Comparison of ENCODE assay signal across 24 cellular contexts in genomic region chr18:8300749-8301148, GRCh38.
"Had no signal": no experiment of that assay in that cellular context is flagged by ENCODE, and none has a peak within 500 bp of the region (broad histone marks: within the 10 kb centered on the region; RNA-seq: fewer than 3 reads in every experiment).

No MANE protein-coding gene starts in this region.

- ATAC-seq: activated naive CD8-positive, alpha-beta T cell treated with anti-CD3 and anti-CD28 coated beads, Interleukin-2, amount 50 U/mL, for 24 hours; activated T-cell treated with anti-CD3 and anti-CD28 coated beads, Interleukin-2, amount 50 U/mL, for 4 hours; left colon; natural killer cell treated with Interleukin-12 subunit alpha and Interleukin-12 subunit beta and Interleukin-15 and Interleukin-18, amount 100 ng/mL, for 72 hours; stimulated activated naive CD8-positive, alpha-beta T cell treated with anti-CD3 and anti-CD28 coated beads, Interleukin-15, amount 100 ng/mL, for 72 hours had no signal

- H3K4me1 Mint-ChIP-seq: activated CD4-positive, alpha-beta T cell treated with anti-CD3 and anti-CD28 coated beads, Interleukin-2, amount 10 ng/mL, durations not matched to agents 24 days and 14 days; activated naive CD4-positive, alpha-beta T cell treated with anti-CD3 and anti-CD28 coated beads, Interleukin-2, amount 10 ng/mL, durations not matched to agents 7 days and 5 days; activated naive CD8-positive, alpha-beta T cell treated with anti-CD3 and anti-CD28 coated beads, Interleukin-2, amount 50 U/mL, for 24 hours; central memory CD8-positive, alpha-beta T cell; mesothelial cell of epicardium; stimulated activated naive CD8-positive, alpha-beta T cell treated with anti-CD3 and anti-CD28 coated beads, Interleukin-15, amount 100 ng/mL, for 72 hours had no signal

- H3K27ac ChIP-seq: brain microvascular endothelial cell, colonic mucosa, lower lobe of right lung, neutrophil, pancreas, right lobe of liver, suprapubic skin, transverse colon had no signal

- H3K27me3 Mint-ChIP-seq: activated CD4-positive, alpha-beta T cell treated with anti-CD3 and anti-CD28 coated beads, Interleukin-2, amount 10 ng/mL, durations not matched to agents 24 days and 14 days; activated naive CD4-positive, alpha-beta T cell treated with anti-CD3 and anti-CD28 coated beads, Interleukin-2, amount 10 ng/mL, durations not matched to agents 7 days and 5 days; activated naive CD8-positive, alpha-beta T cell treated with anti-CD3 and anti-CD28 coated beads, Interleukin-2, amount 50 U/mL, for 24 hours; central memory CD8-positive, alpha-beta T cell; natural killer cell treated with Interleukin-12 subunit alpha and Interleukin-12 subunit beta and Interleukin-15 and Interleukin-18, amount 100 ng/mL, for 72 hours; stimulated activated naive CD8-positive, alpha-beta T cell treated with anti-CD3 and anti-CD28 coated beads, Interleukin-15, amount 100 ng/mL, for 72 hours had no signal

- DNase-seq: activated CD4-positive, alpha-beta T cell treated with anti-CD3 and anti-CD28 coated beads, Interleukin-2, amount 10 ng/mL, durations not matched to agents 24 days and 14 days; activated CD4-positive, CD25-positive, alpha-beta regulatory T cell; activated CD8-positive, alpha-beta memory T cell treated with anti-CD3 and anti-CD28 coated beads, Interleukin-2, amount 50 U/mL, for 4 hours; activated effector memory CD4-positive, alpha-beta T cell treated with Interleukin-2 at 50 U/mL for 16 hours; activated naive CD4-positive, alpha-beta T cell treated with anti-CD3 and anti-CD28 coated beads, Interleukin-2, amount 10 ng/mL, durations not matched to agents 7 days and 5 days; activated naive CD8-positive, alpha-beta T cell treated with anti-CD3 and anti-CD28 coated beads, Interleukin-2, amount 50 U/mL, for 24 hours; activated T-cell treated with anti-CD3 and anti-CD28 coated beads, Interleukin-2, amount 50 U/mL, for 4 hours; aorta; brain microvascular endothelial cell; colonic mucosa; left colon; lower lobe of right lung; stimulated activated CD4-positive, alpha-beta T cell treated with anti-CD3 and anti-CD28 coated beads, Interleukin-4, amount 100 ng/mL, for 1 hour; stimulated activated naive CD8-positive, alpha-beta T cell treated with anti-CD3 and anti-CD28 coated beads, Interleukin-15, amount 100 ng/mL, for 72 hours; transverse colon had no signal

- H3K9me3 Mint-ChIP-seq: activated CD4-positive, alpha-beta T cell treated with anti-CD3 and anti-CD28 coated beads, Interleukin-2, amount 10 ng/mL, durations not matched to agents 24 days and 14 days; activated naive CD4-positive, alpha-beta T cell treated with anti-CD3 and anti-CD28 coated beads, Interleukin-2, amount 10 ng/mL, durations not matched to agents 7 days and 5 days; activated naive CD8-positive, alpha-beta T cell treated with anti-CD3 and anti-CD28 coated beads, Interleukin-2, amount 50 U/mL, for 24 hours; activated T-cell treated with anti-CD3 and anti-CD28 coated beads, Interleukin-2, amount 50 U/mL, for 4 hours; central memory CD8-positive, alpha-beta T cell; mesothelial cell of epicardium; natural killer cell treated with Interleukin-12 subunit alpha and Interleukin-12 subunit beta and Interleukin-15 and Interleukin-18, amount 100 ng/mL, for 72 hours; stimulated activated naive CD8-positive, alpha-beta T cell treated with anti-CD3 and anti-CD28 coated beads, Interleukin-15, amount 100 ng/mL, for 72 hours; T-helper 2 cell treated with Interferon-gamma antibody and Interleukin-4, amounts not matched to agents 5 μg/mL and 100 μg/mL, for 36 hours had no signal

- H3K4me3 ChIP-seq: colonic mucosa, lower lobe of right lung, pancreas, right lobe of liver, smooth muscle cell, suprapubic skin, transverse colon had no signal

- H3K36me3 Mint-ChIP-seq: activated naive CD4-positive, alpha-beta T cell treated with anti-CD3 and anti-CD28 coated beads, Interleukin-2, amount 10 ng/mL, durations not matched to agents 7 days and 5 days; mesothelial cell of epicardium; natural killer cell treated with Interleukin-12 subunit alpha and Interleukin-12 subunit beta and Interleukin-15 and Interleukin-18, amount 100 ng/mL, for 72 hours had no signal

- H3K4me3 Mint-ChIP-seq: activated CD4-positive, alpha-beta T cell treated with anti-CD3 and anti-CD28 coated beads, Interleukin-2, amount 10 ng/mL, durations not matched to agents 24 days and 14 days; activated naive CD4-positive, alpha-beta T cell treated with anti-CD3 and anti-CD28 coated beads, Interleukin-2, amount 10 ng/mL, durations not matched to agents 7 days and 5 days; activated naive CD8-positive, alpha-beta T cell treated with anti-CD3 and anti-CD28 coated beads, Interleukin-2, amount 50 U/mL, for 24 hours; activated T-cell treated with anti-CD3 and anti-CD28 coated beads, Interleukin-2, amount 50 U/mL, for 4 hours; central memory CD8-positive, alpha-beta T cell; mesothelial cell of epicardium; natural killer cell treated with Interleukin-12 subunit alpha and Interleukin-12 subunit beta and Interleukin-15 and Interleukin-18, amount 100 ng/mL, for 72 hours; stimulated activated naive CD8-positive, alpha-beta T cell treated with anti-CD3 and anti-CD28 coated beads, Interleukin-15, amount 100 ng/mL, for 72 hours; T-helper 2 cell treated with Interferon-gamma antibody and Interleukin-4, amounts not matched to agents 5 μg/mL and 100 μg/mL, for 36 hours had no signal

- H3K27ac Mint-ChIP-seq: activated CD4-positive, alpha-beta T cell treated with anti-CD3 and anti-CD28 coated beads, Interleukin-2, amount 10 ng/mL, durations not matched to agents 24 days and 14 days; activated naive CD4-positive, alpha-beta T cell treated with anti-CD3 and anti-CD28 coated beads, Interleukin-2, amount 10 ng/mL, durations not matched to agents 7 days and 5 days; activated naive CD8-positive, alpha-beta T cell treated with anti-CD3 and anti-CD28 coated beads, Interleukin-2, amount 50 U/mL, for 24 hours; mesothelial cell of epicardium; natural killer cell treated with Interleukin-12 subunit alpha and Interleukin-12 subunit beta and Interleukin-15 and Interleukin-18, amount 100 ng/mL, for 72 hours; stimulated activated naive CD8-positive, alpha-beta T cell treated with anti-CD3 and anti-CD28 coated beads, Interleukin-15, amount 100 ng/mL, for 72 hours; T-helper 2 cell treated with Interferon-gamma antibody and Interleukin-4, amounts not matched to agents 5 μg/mL and 100 μg/mL, for 36 hours had no signal
